Comparison of ENCODE assay signal across 1 cellular context in the genomic region with DNA sequence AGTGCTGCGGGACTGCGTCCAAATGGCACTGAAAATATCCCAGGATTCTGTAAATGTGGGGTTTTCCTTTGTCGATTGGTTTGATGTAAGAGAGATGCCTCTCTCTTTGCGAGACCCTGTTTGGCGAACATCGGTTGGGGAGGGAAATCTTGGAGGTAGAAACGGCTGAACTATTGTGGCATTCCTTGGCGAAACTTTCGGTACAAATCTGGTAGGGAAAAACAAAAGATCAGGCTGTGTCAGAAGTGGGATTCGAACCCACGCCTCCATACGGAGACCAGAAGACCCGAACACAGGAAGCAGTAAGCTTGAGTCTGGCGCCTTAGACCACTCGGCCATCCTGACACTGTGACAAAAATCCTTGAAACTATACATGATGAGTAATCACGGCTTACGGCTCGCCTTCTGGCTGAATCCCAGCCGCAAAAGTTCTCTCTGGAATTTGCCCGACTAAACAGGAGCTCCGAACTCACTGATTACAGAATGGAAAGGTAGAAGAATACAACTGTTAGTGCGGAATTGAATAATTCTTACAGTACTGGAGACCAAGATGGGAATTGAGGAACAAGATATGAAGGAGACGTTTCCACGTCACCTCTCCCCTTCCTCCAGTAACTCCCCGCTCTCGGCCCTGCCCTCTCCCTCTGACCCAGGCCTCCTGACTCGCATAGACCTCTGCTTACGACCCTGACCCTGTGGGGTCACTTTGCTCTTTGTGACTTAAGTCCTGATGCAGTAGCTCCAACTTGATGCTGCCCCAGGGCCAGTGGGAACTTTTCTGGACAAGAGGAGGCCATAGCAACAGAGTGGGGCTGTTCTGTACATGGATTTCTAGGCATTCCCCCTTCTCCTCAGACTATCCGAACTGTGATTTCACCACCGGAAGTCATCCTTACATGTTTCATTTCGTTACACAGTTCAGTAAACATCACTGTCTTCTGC.
TF ChIP-seq lines count a peak whose summit lies in the region.

No MANE protein-coding gene starts in this region.

TF ChIP-seq in GM12878, 131 proteins besides CTCF, POLR2A, EP300 and RAD21 (continued from another document):
- TF ChIP-seq SPI1 (IDR thresholded peaks at IDR 0.05; ENCODE audit: borderline replicate concordance, insufficient read depth, low read depth, low read length): no peak
TF ChIP-seq in GM12878: peak in this region for 8.
